Comparison of ENCODE assay signal across 25 cellular contexts in genomic region chr3:27796365-27796875, GRCh38.
"Had no signal": no experiment of that assay in that cellular context is flagged by ENCODE, and none has a peak within 500 bp of the region (broad histone marks: within the 10 kb centered on the region; RNA-seq: fewer than 3 reads in every experiment).

No MANE protein-coding gene starts in this region.

- ATAC-seq: activated CD8-positive, alpha-beta T cell treated with anti-CD3 and anti-CD28 coated beads for 36 hours; T-cell had no signal

- H3K9me3 ChIP-seq: MG63 had no signal

- H3K36me3 ChIP-seq: brain microvascular endothelial cell, MG63 had no signal

- H3K4me3 ChIP-seq: MG63, SK-N-MC had no signal

- H3K27me3 ChIP-seq: brain microvascular endothelial cell, MG63 had no signal

- FAIRE-seq: colon, TTC549 had no signal

- H3K27ac ChIP-seq: brain microvascular endothelial cell, SK-N-MC, VCaP had no signal

- DNase-seq: activated CD4-positive, CD25-positive, alpha-beta regulatory T cell; activated CD8-positive, alpha-beta memory T cell treated with anti-CD3 and anti-CD28 coated beads, Interleukin-2, amount 50 U/mL, for 4 hours; activated CD8-positive, alpha-beta T cell treated with anti-CD3 and anti-CD28 coated beads for 36 hours; activated gamma-delta T cell treated with Interleukin-2 at 50 U/mL for 16 hours; activated naive CD4-positive, alpha-beta T cell treated with anti-CD3 and anti-CD28 coated beads, Interleukin-2, amount 10 ng/mL, durations not matched to agents 7 days and 5 days; activated naive CD8-positive, alpha-beta T cell treated with anti-CD3 and anti-CD28 coated beads for 36 hours; activated T-cell treated with anti-CD3 and anti-CD28 coated beads, Interleukin-2, amount 50 U/mL, for 72 hours; brain microvascular endothelial cell; cerebellar nuclear complex; MG63; MV-4-11; NCI-H1092 treated with DMSO at 0.1 percent for 48 hours; NCI-H1436; NCI-H1694 treated with DMSO at 0.1 percent for 48 hours; NCI-H2029 treated with DMSO at 0.1 percent for 48 hours; NCI-H2171; NCI-H2227 treated with DMSO at 0.1 percent for 48 hours; NCI-H510A; NCI-H526 treated with DMSO at 0.1 percent for 48 hours; T-cell; T1000 had no signal
